Comparison of ENCODE assay signal across 1 cellular context in the genomic region with DNA sequence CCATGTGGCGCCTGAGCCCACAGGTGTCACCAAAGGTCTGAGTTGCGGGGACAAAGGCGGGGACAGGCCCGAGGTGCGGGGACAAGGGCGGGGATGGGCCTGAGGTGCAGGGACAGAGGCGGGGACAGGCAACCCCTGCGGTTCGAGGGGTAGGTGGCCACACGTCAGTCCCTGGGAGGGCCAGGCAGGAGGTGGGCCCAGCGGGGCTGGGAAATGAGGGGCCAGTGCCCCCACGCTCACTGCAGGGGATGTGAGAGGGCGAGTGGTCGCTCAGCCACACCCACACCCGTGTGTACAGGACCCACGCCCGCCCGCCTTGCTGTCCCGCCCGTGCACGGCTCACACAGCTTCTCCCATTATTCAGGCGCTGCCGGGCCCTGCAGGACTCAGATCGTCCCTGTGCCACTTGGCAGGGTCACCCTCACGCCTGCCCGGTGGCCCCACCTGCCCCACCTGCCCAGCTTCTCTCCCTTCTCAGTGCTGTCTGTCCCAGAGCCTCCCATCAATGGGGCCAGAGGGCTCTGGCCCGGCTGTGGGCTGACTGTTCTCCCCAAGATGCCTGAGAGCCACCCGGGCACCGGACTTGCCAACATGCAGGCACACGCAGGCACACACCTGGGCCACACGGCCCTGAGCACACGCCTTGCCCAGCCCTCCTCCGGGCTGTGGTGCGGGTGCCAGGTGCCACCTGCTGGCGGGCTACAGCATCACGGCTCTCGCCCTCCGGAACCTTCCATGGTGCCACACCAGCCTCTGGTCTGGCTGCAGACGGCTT.
A peak's percentile ranks its signal among the peaks of the same experiment; 100 is the strongest.
TF ChIP-seq lines count a peak whose summit lies in the region.

No MANE protein-coding gene starts in this region.

TF ChIP-seq in HepG2, 621 proteins besides CTCF, POLR2A, EP300 and RAD21 (continued from another document and continues in another):
- TF ChIP-seq PAF1 (CRISPR knock-in tag; IDR thresholded peaks at IDR 0.05) (no peak), ZBTB42 (CRISPR knock-in tag; IDR thresholded peaks at IDR 0.05) (0 out of 2 replicates have a peak, but pooled peaks have one; percentile 36), MTA3 (CRISPR knock-in tag; IDR thresholded peaks at IDR 0.05) (no peak), RFX1 (IDR thresholded peaks at IDR 0.05) (no peak), ZNF335 (CRISPR knock-in tag; IDR thresholded peaks at IDR 0.05) (0 out of 2 replicates have a peak, but pooled peaks have one; percentile 31), XRCC5 (optimal IDR thresholded peaks at IDR 0.05; ENCODE audit: low read length) (peak; percentile 44), BHLHE40 (IDR thresholded peaks at IDR 0.05; ENCODE audit: low read length) (peak; percentile 57; the same call in 1 of the 2 replicates), ZSCAN30 (CRISPR knock-in tag; IDR thresholded peaks at IDR 0.05) (no peak), ZNF543 (CRISPR knock-in tag; IDR thresholded peaks at IDR 0.05) (no peak), ZNF556 (CRISPR knock-in tag; IDR thresholded peaks at IDR 0.05; ENCODE audit: borderline replicate concordance) (no peak), TCF12 (IDR thresholded peaks at IDR 0.05) (no peak), TCF12 (CRISPR knock-in tag; IDR thresholded peaks at IDR 0.05) (no peak), POLR2G (IDR thresholded peaks at IDR 0.05; ENCODE audit: low read depth, low read length) (no peak), TBX2 (CRISPR knock-in tag; IDR thresholded peaks at IDR 0.05; ENCODE audit: borderline replicate concordance) (0 out of 2 replicates have a peak, but pooled peaks have one; percentile 35), DR1 (CRISPR knock-in tag; IDR thresholded peaks at IDR 0.05) (no peak), ZNF317 (CRISPR knock-in tag; IDR thresholded peaks at IDR 0.05) (no peak), TBP (CRISPR knock-in tag; IDR thresholded peaks at IDR 0.05) (no peak), ZMYM3 (CRISPR knock-in tag; IDR thresholded peaks at IDR 0.05) (no peak), ATRX (CRISPR knock-in tag; IDR thresholded peaks at IDR 0.05; ENCODE audit: borderline replicate concordance) (no peak), NFYC (CRISPR knock-in tag; IDR thresholded peaks at IDR 0.05) (no peak), ZNF34 (CRISPR knock-in tag; IDR thresholded peaks at IDR 0.05; ENCODE audit: borderline replicate concordance) (no peak), GTF2F1 (IDR thresholded peaks at IDR 0.05; ENCODE audit: low read length) (no peak), NCOA1 (CRISPR knock-in tag; IDR thresholded peaks at IDR 0.05) (no peak), ZNF713 (CRISPR knock-in tag; IDR thresholded peaks at IDR 0.05) (no peak), ZNF780A (CRISPR knock-in tag; IDR thresholded peaks at IDR 0.05) (no peak), MYC (CRISPR knock-in tag; IDR thresholded peaks at IDR 0.05; ENCODE audit: borderline replicate concordance) (peak; percentile 47; the same call in 1 of the 2 replicates), NFE2L2 (IDR thresholded peaks at IDR 0.05; ENCODE audit: low read length) (no peak), JUN (CRISPR knock-in tag; IDR thresholded peaks at IDR 0.05) (no peak), KDM2A (CRISPR knock-in tag; IDR thresholded peaks at IDR 0.05; ENCODE audit: borderline replicate concordance, low read depth) (peak; percentile 84), ZNF136 (CRISPR knock-in tag; IDR thresholded peaks at IDR 0.05; ENCODE audit: low read depth) (no peak), ZNF570 (CRISPR knock-in tag; IDR thresholded peaks at IDR 0.05; ENCODE audit: borderline replicate concordance) (no peak), ZNF737 (CRISPR knock-in tag; IDR thresholded peaks at IDR 0.05; ENCODE audit: borderline replicate concordance) (no peak), ZNF788 (CRISPR knock-in tag; IDR thresholded peaks at IDR 0.05; ENCODE audit: borderline replicate concordance) (peak; percentile 63; the same call in 1 of the 2 replicates), ZMYM4 (CRISPR knock-in tag; IDR thresholded peaks at IDR 0.05) (no peak), SNRNP70 (IDR thresholded peaks at IDR 0.05; ENCODE audit: low read depth, low read length) (no peak), PCBP2 (optimal IDR thresholded peaks at IDR 0.05; ENCODE audit: low read depth, low read length, poor library complexity, severe bottlenecking) (no peak), THYN1 (CRISPR knock-in tag; IDR thresholded peaks at IDR 0.05; ENCODE audit: borderline replicate concordance, low read depth) (no peak), ZNF670 (CRISPR knock-in tag; IDR thresholded peaks at IDR 0.05; ENCODE audit: borderline replicate concordance) (no peak), PHB2 (IDR thresholded peaks at IDR 0.05; ENCODE audit: partially characterized antibody) (no peak), SMYD3 (CRISPR knock-in tag; IDR thresholded peaks at IDR 0.05) (no peak), HES4 (CRISPR knock-in tag; IDR thresholded peaks at IDR 0.05; ENCODE audit: borderline replicate concordance) (no peak), CREM (IDR thresholded peaks at IDR 0.05) (no peak), CREM (CRISPR knock-in tag; IDR thresholded peaks at IDR 0.05) (no peak), ZNF124 (CRISPR knock-in tag; IDR thresholded peaks at IDR 0.05) (no peak), ZNF674 (CRISPR knock-in tag; IDR thresholded peaks at IDR 0.05; ENCODE audit: low read depth) (no peak), SP140L (CRISPR knock-in tag; IDR thresholded peaks at IDR 0.05; ENCODE audit: borderline replicate concordance) (no peak), ZNF839 (CRISPR knock-in tag; IDR thresholded peaks at IDR 0.05; ENCODE audit: borderline replicate concordance) (no peak), MTF2 (CRISPR knock-in tag; IDR thresholded peaks at IDR 0.05; ENCODE audit: borderline replicate concordance) (no peak), NFKB2 (CRISPR knock-in tag; IDR thresholded peaks at IDR 0.05; ENCODE audit: borderline replicate concordance) (peak; percentile 30; the same call in 1 of the 2 replicates), ZNF850 (CRISPR knock-in tag; conservative IDR thresholded peaks at IDR 0.05) (no peak), YY1 (IDR thresholded peaks at IDR 0.05; ENCODE audit: insufficient read depth, insufficient replicate concordance, low read depth, low read length) (peak; percentile 66), AGO1 (IDR thresholded peaks at IDR 0.05; ENCODE audit: low read depth, low read length, poor library complexity, severe bottlenecking) (peak; percentile 7)
- TF ChIP-seq, protein P1, sequence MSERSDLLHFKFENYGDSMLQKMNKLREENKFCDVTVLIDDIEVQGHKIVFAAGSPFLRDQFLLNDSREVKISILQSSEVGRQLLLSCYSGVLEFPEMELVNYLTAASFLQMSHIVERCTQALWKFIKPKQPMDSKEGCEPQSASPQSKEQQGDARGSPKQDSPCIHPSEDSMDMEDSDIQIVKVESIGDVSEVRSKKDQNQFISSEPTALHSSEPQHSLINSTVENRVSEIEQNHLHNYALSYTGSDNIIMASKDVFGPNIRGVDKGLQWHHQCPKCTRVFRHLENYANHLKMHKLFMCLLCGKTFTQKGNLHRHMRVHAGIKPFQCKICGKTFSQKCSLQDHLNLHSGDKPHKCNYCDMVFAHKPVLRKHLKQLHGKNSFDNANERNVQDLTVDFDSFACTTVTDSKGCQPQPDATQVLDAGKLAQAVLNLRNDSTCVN (CRISPR knock-in tag; IDR thresholded peaks at IDR 0.05; ENCODE audit: borderline replicate concordance), result no peak
- TF ChIP-seq, protein P2, sequence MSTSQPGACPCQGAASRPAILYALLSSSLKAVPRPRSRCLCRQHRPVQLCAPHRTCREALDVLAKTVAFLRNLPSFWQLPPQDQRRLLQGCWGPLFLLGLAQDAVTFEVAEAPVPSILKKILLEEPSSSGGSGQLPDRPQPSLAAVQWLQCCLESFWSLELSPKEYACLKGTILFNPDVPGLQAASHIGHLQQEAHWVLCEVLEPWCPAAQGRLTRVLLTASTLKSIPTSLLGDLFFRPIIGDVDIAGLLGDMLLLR (CRISPR knock-in tag; IDR thresholded peaks at IDR 0.05), result no peak
- TF ChIP-seq, protein P3, sequence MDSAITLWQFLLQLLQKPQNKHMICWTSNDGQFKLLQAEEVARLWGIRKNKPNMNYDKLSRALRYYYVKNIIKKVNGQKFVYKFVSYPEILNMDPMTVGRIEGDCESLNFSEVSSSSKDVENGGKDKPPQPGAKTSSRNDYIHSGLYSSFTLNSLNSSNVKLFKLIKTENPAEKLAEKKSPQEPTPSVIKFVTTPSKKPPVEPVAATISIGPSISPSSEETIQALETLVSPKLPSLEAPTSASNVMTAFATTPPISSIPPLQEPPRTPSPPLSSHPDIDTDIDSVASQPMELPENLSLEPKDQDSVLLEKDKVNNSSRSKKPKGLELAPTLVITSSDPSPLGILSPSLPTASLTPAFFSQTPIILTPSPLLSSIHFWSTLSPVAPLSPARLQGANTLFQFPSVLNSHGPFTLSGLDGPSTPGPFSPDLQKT (CRISPR knock-in tag; IDR thresholded peaks at IDR 0.05; ENCODE audit: borderline replicate concordance), result no peak
- TF ChIP-seq, protein P4, sequence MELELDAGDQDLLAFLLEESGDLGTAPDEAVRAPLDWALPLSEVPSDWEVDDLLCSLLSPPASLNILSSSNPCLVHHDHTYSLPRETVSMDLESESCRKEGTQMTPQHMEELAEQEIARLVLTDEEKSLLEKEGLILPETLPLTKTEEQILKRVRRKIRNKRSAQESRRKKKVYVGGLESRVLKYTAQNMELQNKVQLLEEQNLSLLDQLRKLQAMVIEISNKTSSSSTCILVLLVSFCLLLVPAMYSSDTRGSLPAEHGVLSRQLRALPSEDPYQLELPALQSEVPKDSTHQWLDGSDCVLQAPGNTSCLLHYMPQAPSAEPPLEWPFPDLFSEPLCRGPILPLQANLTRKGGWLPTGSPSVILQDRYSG (CRISPR knock-in tag; IDR thresholded peaks at IDR 0.05), result no peak
- TF ChIP-seq, protein P5, sequence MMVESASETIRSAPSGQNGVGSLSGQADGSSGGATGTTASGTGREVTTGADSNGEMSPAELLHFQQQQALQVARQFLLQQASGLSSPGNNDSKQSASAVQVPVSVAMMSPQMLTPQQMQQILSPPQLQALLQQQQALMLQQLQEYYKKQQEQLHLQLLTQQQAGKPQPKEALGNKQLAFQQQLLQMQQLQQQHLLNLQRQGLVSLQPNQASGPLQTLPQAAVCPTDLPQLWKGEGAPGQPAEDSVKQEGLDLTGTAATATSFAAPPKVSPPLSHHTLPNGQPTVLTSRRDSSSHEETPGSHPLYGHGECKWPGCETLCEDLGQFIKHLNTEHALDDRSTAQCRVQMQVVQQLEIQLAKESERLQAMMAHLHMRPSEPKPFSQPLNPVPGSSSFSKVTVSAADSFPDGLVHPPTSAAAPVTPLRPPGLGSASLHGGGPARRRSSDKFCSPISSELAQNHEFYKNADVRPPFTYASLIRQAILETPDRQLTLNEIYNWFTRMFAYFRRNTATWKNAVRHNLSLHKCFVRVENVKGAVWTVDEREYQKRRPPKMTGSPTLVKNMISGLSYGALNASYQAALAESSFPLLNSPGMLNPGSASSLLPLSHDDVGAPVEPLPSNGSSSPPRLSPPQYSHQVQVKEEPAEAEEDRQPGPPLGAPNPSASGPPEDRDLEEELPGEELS (CRISPR knock-in tag; IDR thresholded peaks at IDR 0.05), result no peak
- TF ChIP-seq, protein P6, sequence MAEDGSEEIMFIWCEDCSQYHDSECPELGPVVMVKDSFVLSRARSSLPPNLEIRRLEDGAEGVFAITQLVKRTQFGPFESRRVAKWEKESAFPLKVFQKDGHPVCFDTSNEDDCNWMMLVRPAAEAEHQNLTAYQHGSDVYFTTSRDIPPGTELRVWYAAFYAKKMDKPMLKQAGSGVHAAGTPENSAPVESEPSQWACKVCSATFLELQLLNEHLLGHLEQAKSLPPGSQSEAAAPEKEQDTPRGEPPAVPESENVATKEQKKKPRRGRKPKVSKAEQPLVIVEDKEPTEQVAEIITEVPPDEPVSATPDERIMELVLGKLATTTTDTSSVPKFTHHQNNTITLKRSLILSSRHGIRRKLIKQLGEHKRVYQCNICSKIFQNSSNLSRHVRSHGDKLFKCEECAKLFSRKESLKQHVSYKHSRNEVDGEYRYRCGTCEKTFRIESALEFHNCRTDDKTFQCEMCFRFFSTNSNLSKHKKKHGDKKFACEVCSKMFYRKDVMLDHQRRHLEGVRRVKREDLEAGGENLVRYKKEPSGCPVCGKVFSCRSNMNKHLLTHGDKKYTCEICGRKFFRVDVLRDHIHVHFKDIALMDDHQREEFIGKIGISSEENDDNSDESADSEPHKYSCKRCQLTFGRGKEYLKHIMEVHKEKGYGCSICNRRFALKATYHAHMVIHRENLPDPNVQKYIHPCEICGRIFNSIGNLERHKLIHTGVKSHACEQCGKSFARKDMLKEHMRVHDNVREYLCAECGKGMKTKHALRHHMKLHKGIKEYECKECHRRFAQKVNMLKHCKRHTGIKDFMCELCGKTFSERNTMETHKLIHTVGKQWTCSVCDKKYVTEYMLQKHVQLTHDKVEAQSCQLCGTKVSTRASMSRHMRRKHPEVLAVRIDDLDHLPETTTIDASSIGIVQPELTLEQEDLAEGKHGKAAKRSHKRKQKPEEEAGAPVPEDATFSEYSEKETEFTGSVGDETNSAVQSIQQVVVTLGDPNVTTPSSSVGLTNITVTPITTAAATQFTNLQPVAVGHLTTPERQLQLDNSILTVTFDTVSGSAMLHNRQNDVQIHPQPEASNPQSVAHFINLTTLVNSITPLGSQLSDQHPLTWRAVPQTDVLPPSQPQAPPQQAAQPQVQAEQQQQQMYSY (CRISPR knock-in tag; IDR thresholded peaks at IDR 0.05), result no peak
- TF ChIP-seq, protein P7, sequence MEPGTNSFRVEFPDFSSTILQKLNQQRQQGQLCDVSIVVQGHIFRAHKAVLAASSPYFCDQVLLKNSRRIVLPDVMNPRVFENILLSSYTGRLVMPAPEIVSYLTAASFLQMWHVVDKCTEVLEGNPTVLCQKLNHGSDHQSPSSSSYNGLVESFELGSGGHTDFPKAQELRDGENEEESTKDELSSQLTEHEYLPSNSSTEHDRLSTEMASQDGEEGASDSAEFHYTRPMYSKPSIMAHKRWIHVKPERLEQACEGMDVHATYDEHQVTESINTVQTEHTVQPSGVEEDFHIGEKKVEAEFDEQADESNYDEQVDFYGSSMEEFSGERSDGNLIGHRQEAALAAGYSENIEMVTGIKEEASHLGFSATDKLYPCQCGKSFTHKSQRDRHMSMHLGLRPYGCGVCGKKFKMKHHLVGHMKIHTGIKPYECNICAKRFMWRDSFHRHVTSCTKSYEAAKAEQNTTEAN (CRISPR knock-in tag; conservative IDR thresholded peaks at IDR 0.05), result no peak
- TF ChIP-seq, protein P8, sequence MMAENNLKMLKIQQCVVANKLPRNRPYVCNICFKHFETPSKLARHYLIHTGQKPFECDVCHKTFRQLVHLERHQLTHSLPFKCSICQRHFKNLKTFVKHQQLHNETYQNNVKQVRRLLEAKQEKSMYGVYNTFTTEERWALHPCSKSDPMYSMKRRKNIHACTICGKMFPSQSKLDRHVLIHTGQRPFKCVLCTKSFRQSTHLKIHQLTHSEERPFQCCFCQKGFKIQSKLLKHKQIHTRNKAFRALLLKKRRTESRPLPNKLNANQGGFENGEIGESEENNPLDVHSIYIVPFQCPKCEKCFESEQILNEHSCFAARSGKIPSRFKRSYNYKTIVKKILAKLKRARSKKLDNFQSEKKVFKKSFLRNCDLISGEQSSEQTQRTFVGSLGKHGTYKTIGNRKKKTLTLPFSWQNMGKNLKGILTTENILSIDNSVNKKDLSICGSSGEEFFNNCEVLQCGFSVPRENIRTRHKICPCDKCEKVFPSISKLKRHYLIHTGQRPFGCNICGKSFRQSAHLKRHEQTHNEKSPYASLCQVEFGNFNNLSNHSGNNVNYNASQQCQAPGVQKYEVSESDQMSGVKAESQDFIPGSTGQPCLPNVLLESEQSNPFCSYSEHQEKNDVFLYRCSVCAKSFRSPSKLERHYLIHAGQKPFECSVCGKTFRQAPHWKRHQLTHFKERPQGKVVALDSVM (CRISPR knock-in tag; IDR thresholded peaks at IDR 0.05), result no peak
